Comparison of ENCODE assay signal across 22 cellular contexts in the genomic region with DNA sequence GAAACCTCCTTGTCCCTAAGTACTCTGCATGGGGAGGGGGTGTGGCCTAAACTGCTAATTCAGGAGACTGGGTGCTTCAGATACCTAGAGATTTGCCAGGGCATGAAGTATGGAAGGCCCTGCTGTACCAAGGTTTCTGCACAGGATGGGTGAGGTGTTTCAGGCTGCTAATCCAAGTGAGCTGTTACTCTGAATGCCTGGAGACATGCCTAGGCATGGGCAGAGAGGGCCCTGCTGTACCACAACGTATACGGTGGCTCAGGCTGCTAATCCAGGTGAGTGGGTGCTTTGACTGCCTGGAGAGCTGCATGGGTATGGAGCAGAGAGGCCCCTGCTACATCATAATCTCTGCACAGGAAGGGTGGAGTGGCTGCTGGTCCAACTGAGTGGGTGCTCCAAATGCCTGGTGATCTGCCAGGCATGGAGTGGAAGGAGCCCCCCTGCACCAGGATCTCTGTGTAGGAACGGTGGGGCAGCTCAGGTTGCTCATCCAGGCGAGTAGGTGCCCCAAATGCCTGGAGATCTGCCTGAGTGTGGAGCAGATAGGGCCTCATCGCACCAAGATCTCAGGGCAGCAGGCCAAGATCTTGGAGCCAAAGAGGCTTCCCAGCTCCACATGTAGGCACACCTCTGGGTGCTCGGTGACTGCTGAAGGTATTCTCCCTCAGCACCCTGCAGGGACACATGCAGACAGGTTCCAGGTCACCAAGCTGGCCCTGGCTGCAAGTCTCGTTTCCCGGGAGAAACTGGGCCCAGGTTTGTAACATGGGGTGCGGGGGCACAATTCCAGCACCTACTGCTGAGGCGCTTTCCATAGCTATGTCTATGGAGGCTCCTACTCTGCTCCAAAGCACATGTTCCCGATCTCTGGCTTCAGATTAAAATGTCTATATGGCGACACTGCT.
"Had no signal": no experiment of that assay in that cellular context is flagged by ENCODE, and none has a peak within 500 bp of the region (broad histone marks: within the 10 kb centered on the region; RNA-seq: fewer than 3 reads in every experiment).

No MANE protein-coding gene starts in this region.

- H3K4me3 Mint-ChIP-seq: naive thymus-derived CD4-positive, alpha-beta T cell; nephron progenitor cell had no signal

- H3K27me3 ChIP-seq: colonic mucosa, esophagus squamous epithelium, heart right ventricle, neutrophil, right atrium auricular region, sigmoid colon, stomach had no signal

- DNase-seq: caudate nucleus; colonic mucosa; effector CD4-positive, alpha-beta T cell; esophagus squamous epithelium; foreskin melanocyte; heart right ventricle; hypothalamus; islet precursor cell; left ventricle myocardium inferior; lower lobe of right lung; naive thymus-derived CD4-positive, alpha-beta T cell; nephron progenitor cell; sigmoid colon; stimulated activated CD4-positive, alpha-beta T cell treated with anti-CD3 and anti-CD28 coated beads, Interleukin-2, amount 100 ng/mL, for 24 hours; stimulated activated naive CD4-positive, alpha-beta T cell; stomach; substantia nigra; trophoblast cell had no signal

- H3K4me3 ChIP-seq: colonic mucosa, esophagus squamous epithelium, heart right ventricle, left ventricle myocardium inferior, lower lobe of right lung, right atrium auricular region, sigmoid colon, skin epidermis, stomach, thoracic aorta had no signal

- H3K4me1 ChIP-seq: colonic mucosa, heart right ventricle, left ventricle myocardium inferior, lower lobe of right lung, right atrium auricular region, sigmoid colon, stomach had no signal

- H3K27ac ChIP-seq: colonic mucosa, heart right ventricle, left ventricle myocardium inferior, lower lobe of right lung, neutrophil, right atrium auricular region, sigmoid colon, skin epidermis, stomach, thoracic aorta had no signal

- H3K36me3 ChIP-seq: colonic mucosa, esophagus squamous epithelium, heart right ventricle, left ventricle myocardium inferior, lower lobe of right lung, neutrophil, right atrium auricular region, sigmoid colon, stomach, thoracic aorta had no signal

- ATAC-seq: heart right ventricle; naive thymus-derived CD4-positive, alpha-beta T cell had no signal

- H3K36me3 Mint-ChIP-seq: naive thymus-derived CD4-positive, alpha-beta T cell had no signal

- H3K4me1 Mint-ChIP-seq: naive thymus-derived CD4-positive, alpha-beta T cell had no signal

- H3K9me3 ChIP-seq: colonic mucosa, esophagus squamous epithelium, lower lobe of right lung, neutrophil, sigmoid colon, stomach, thoracic aorta had no signal

- H3K27ac Mint-ChIP-seq: naive thymus-derived CD4-positive, alpha-beta T cell; nephron progenitor cell had no signal
